Comparison of ENCODE assay signal across 17 cellular contexts in the genomic region with DNA sequence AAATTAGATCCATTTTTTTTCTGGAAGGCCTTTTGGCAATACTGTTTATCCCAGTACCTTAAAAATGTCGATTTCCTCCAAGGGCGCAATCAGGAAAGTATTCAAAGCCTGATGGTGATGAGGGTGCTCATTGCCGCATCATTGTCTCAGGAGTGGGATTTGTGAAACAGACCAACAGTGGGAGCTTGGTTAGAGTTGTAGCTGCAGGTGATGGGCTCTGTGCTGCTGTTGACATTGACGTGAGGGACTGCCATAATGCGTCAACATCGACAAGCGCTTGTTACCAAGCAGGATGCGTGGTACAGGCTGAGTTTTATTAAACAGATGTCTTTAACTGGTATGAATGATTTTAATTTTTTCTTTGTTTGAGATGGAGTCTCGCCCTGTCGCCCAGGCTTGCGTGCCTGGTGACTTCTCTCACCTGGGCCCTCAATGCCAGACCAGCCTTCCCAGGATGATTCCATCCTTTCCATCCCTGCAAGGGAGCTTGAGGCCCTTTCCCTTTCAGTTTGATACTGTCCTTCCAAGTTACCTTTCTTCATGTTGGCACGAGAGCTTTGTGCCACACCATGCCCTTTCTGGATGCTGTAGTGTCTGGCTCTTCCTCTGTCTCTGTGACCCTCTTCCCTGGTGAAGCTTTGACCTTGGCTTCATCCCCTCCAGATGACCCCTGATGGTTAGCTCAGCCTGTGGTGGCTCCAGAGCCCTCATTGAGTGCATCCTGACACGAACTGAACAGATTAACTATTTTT. TPM values are rescaled to one million over a fixed set of nuclear protein-coding genes. Genes with fewer than 3 reads are reported as not detected.
DNase-seq lines count a peak whose midpoint lies in the region; ATAC-seq and TF ChIP-seq lines count a peak whose summit lies in the region.
"Had no signal": no experiment of that assay in that cellular context is flagged by ENCODE, and none has a peak within 500 bp of the region (broad histone marks: within the 10 kb centered on the region; RNA-seq: fewer than 3 reads in every experiment).

No MANE protein-coding gene starts in this region.

- no peak overlapping the region for H2BK15ac ChIP-seq in IMR-90 (ENCODE audit: low read depth, low read length)

- H3K4ac ChIP-seq in IMR-90 (ENCODE audit: low read depth, low read length): 0 out of 2 replicates have a peak overlapping the region, but pooled peaks have one; percentile 10

- no peak overlapping the region for H2BK120ac ChIP-seq in IMR-90 (ENCODE audit: low read depth, low read length)

- H3K9me3 Mint-ChIP-seq in activated CD4-positive, alpha-beta T cell treated with anti-CD3 and anti-CD28 coated beads, Interleukin-2, amount 10 ng/mL, durations not matched to agents 24 days and 14 days: no peaks in the 10 kb centered on the region

- H3K4me3 Mint-ChIP-seq in activated CD4-positive, alpha-beta T cell treated with anti-CD3 and anti-CD28 coated beads, Interleukin-2, amount 10 ng/mL, durations not matched to agents 24 days and 14 days: no peak overlapping the region

- H3K27me3 ChIP-seq in IMR-90 (ENCODE audit: control insufficient read depth, insufficient read depth, low read length) (no peaks in the 10 kb centered on the region), mammary epithelial cell (ENCODE audit: insufficient read depth, low read length) (no peaks in the 10 kb centered on the region), neural cell (ENCODE audit: insufficient read depth, low read depth, low read length) (no peaks in the 10 kb centered on the region)
- H3K27me3 ChIP-seq: sigmoid colon had no signal

- H3K9me3 ChIP-seq in IMR-90 (ENCODE audit: control insufficient read depth, insufficient read depth, low read length): no peaks in the 10 kb centered on the region
- H3K9me3 ChIP-seq in mammary epithelial cell (replicated peaks; ENCODE audit: insufficient read depth, low read length): no peaks in the 10 kb centered on the region
- H3K9me3 ChIP-seq in neural cell (ENCODE audit: low read length): no peaks in the 10 kb centered on the region
- H3K9me3 ChIP-seq: sigmoid colon had no signal

- H2AK5ac ChIP-seq in IMR-90 (ENCODE audit: low read depth, low read length): no peak overlapping the region

- dilution Hi-C loops in IMR-90 (cut with HindIII; ENCODE audit: low sequenced_read_pairs, unreplicated experiment): no loop called here
- dilution Hi-C loops in mammary epithelial cell (cut with HindIII; ENCODE audit: low sequenced_read_pairs): no loop called here

- H4K20me1 ChIP-seq in IMR-90 (ENCODE audit: insufficient read depth, low read length): peaks cover 88% of the 10 kb centered on the region
- H4K20me1 ChIP-seq in mammary epithelial cell (ENCODE audit: insufficient read depth, low read length): peaks cover 3% of the 10 kb centered on the region
- H4K20me1 ChIP-seq in neural cell (ENCODE audit: insufficient read depth): no peaks in the 10 kb centered on the region

- H4K91ac ChIP-seq in IMR-90 (ENCODE audit: insufficient read depth, low read depth, low read length): no peak overlapping the region

- H3K79me1 ChIP-seq in IMR-90 (ENCODE audit: low read depth in 1 of 2, low read length in 2 of 2): peaks cover 3 to 75% of the 10 kb centered on the region in 2 experiments; a peak in 3 of 4 replicates

- H3K36me3 Mint-ChIP-seq in activated CD4-positive, alpha-beta T cell treated with anti-CD3 and anti-CD28 coated beads, Interleukin-2, amount 10 ng/mL, durations not matched to agents 24 days and 14 days (ENCODE audit: low read depth): peaks cover 38% of the 10 kb centered on the region

- H3K9ac ChIP-seq in IMR-90 (ENCODE audit: low read depth, low read length): no peak overlapping the region
- H3K9ac ChIP-seq in mammary epithelial cell (ENCODE audit: insufficient read depth, low read length): no peak overlapping the region
- no peak overlapping the region for H3K9ac ChIP-seq in neural cell (ENCODE audit: low read length)

- peak overlapping the region; percentile 74 for H3K27ac Mint-ChIP-seq in activated CD4-positive, alpha-beta T cell treated with anti-CD3 and anti-CD28 coated beads, Interleukin-2, amount 10 ng/mL, durations not matched to agents 24 days and 14 days

- TF ChIP-seq RAD21 in IMR-90 (IDR thresholded peaks at IDR 0.05; ENCODE audit: low read length): no peak
- TF ChIP-seq RAD21 in neural cell (conservative IDR thresholded peaks at IDR 0.05): no peak

- H2BK5ac ChIP-seq in IMR-90 (ENCODE audit: low read depth, low read length, poor library complexity, severe bottlenecking): peak overlapping the region; percentile 34

- H3K79me2 ChIP-seq in mammary epithelial cell (ENCODE audit: insufficient read depth, low read length) (peaks cover 96% of the 10 kb centered on the region), neural cell (replicated peaks; ENCODE audit: insufficient read depth, low read length) (peaks cover 19% of the 10 kb centered on the region)

- no peak for DNase-seq in activated CD4-positive, alpha-beta T cell treated with anti-CD3 and anti-CD28 coated beads, Interleukin-2, amount 10 ng/mL, durations not matched to agents 24 days and 14 days
- no peak for DNase-seq in activated CD4-positive, alpha-beta T cell treated with anti-CD3 and anti-CD28 coated beads, Interleukin-2, amount 50 U/mL, for 48 hours
- DNase-seq in IMR-90: no peak
- DNase-seq in mammary epithelial cell: no peak
- no peak for DNase-seq in NCI-H1105 (lab: John Stamatoyannopoulos, UW)
- DNase-seq in effector CD8-positive, alpha-beta T cell (lab: John Stamatoyannopoulos, UW): no peak
- DNase-seq: ACHN; activated CD4-positive, alpha-beta T cell treated with anti-CD3 and anti-CD28 coated beads, Interleukin-2, amount 50 U/mL, for 4 hours; COR-L47; EL; Kasumi-1; NCI-H1417 treated with DMSO at 0.1 percent for 48 hours; NCI-H345; SIG-M5; sigmoid colon had no signal

- H3K4me1 ChIP-seq in IMR-90 (ENCODE audit: control insufficient read depth, insufficient read depth, low read length) (peaks cover 31% of the 10 kb centered on the region), mammary epithelial cell (ENCODE audit: insufficient read depth, low read length) (peaks cover 49% of the 10 kb centered on the region)

- H3K27ac ChIP-seq in IMR-90 (ENCODE audit: insufficient read depth, low read length) (peak overlapping the region; percentile 3; the same call in 1 of the 2 replicates), mammary epithelial cell (ENCODE audit: insufficient read depth, low read depth, low read length) (peak overlapping the region; percentile 14), neural cell (ENCODE audit: low read length) (peak overlapping the region; percentile 47)
- H3K27ac ChIP-seq: sigmoid colon had no signal

- no peaks in the 10 kb centered on the region for H3F3A ChIP-seq in neural cell (ENCODE audit: insufficient read depth, low read length, poor library complexity, severe bottlenecking)

- H4K5ac ChIP-seq in IMR-90 (ENCODE audit: low read depth, low read length): no peak overlapping the region

- H3K56ac ChIP-seq in IMR-90 (ENCODE audit: extremely low read depth, insufficient read depth, low read length): no peak overlapping the region

- no peak overlapping the region for H2AK9ac ChIP-seq in IMR-90 (replicated peaks; ENCODE audit: low read depth, low read length, poor library complexity)

- in situ Hi-C loops in IMR-90 (cut with MboI; ENCODE audit: low sequenced_read_pairs): no loop called here
- in situ Hi-C loops in mammary epithelial cell (cut with MboI; ENCODE audit: low sequenced_read_pairs in 2 of 2): no loop called here

- H2AFZ ChIP-seq in IMR-90 (replicated peaks; ENCODE audit: low read length, poor library complexity): peak overlapping the region; percentile 8
- no peak overlapping the region for H2AFZ ChIP-seq in mammary epithelial cell (ENCODE audit: low read depth, low read length)
- no peak overlapping the region for H2AFZ ChIP-seq in neural cell (ENCODE audit: low read depth, low read length)

- ATAC-seq in IMR-90 (ENCODE audit: low read depth): no peak
- no peak for ATAC-seq in HG03521 (IDR thresholded peaks at IDR 0.05; ENCODE audit: unreplicated experiment)

- no peak overlapping the region; the same call in 1 of the 2 replicates for H3K14ac ChIP-seq in IMR-90 (replicated peaks; ENCODE audit: low read depth, low read length)

- 92% methylated on average over 2 of the region's 13 CpGs; no CpG with 5 or more reads in 1 of the 2 experiments for WGBS in IMR-90 (ENCODE audit: extremely low coverage in 2 of 2, insufficient read length in 1 of 2), 2 experiments
- 79% methylated on average over 13 of the region's 13 CpGs for WGBS in mammary epithelial cell (ENCODE audit: low coverage, missing lambda C conversion rate)

- H3K9me1 ChIP-seq in IMR-90 (ENCODE audit: insufficient read depth, low read length): peaks cover 54% of the 10 kb centered on the region

- H3K4me3 ChIP-seq in IMR-90 (ENCODE audit: insufficient read depth, low read depth, low read length) (no peak overlapping the region), mammary epithelial cell (replicated peaks in 1 of 3; ENCODE audit: insufficient read depth in 1 of 3, low read depth in 2 of 3, low read length in 3 of 3) (no peak overlapping the region), neural cell (ENCODE audit: low read length) (peak overlapping the region; percentile 33)
- H3K4me3 ChIP-seq: sigmoid colon had no signal

- H3K36me3 ChIP-seq in IMR-90 (ENCODE audit: control insufficient read depth, insufficient read depth, low read length) (peaks cover 35% of the 10 kb centered on the region), mammary epithelial cell (ENCODE audit: insufficient read depth, low read length) (peaks cover 18% of the 10 kb centered on the region), neural cell (ENCODE audit: insufficient read depth, low read length) (no peaks in the 10 kb centered on the region)

- H4K8ac ChIP-seq in IMR-90 (ENCODE audit: low read depth in 2 of 2, low read length in 2 of 2): no peak overlapping the region

- TF ChIP-seq EP300 in neural cell (conservative IDR thresholded peaks at IDR 0.05; ENCODE audit: poor library complexity, severe bottlenecking): peak; percentile 41

- H3K4me2 ChIP-seq in IMR-90 (ENCODE audit: low read depth, low read length) (no peak overlapping the region), mammary epithelial cell (ENCODE audit: insufficient read depth, low read depth, low read length) (no peak overlapping the region), neural cell (ENCODE audit: low read length) (no peak overlapping the region)

- H2BK20ac ChIP-seq in IMR-90 (ENCODE audit: low read depth, low read length): no peak overlapping the region

- H3K4me1 Mint-ChIP-seq in activated CD4-positive, alpha-beta T cell treated with anti-CD3 and anti-CD28 coated beads, Interleukin-2, amount 10 ng/mL, durations not matched to agents 24 days and 14 days: peaks cover 41% of the 10 kb centered on the region

- H3K27me3 Mint-ChIP-seq in activated CD4-positive, alpha-beta T cell treated with anti-CD3 and anti-CD28 coated beads, Interleukin-2, amount 10 ng/mL, durations not matched to agents 24 days and 14 days: no peaks in the 10 kb centered on the region

- no TSS peak for BruUV-seq in IMR-90 (replicated peaks; lab: Mats Ljungman, UMichigan)
- BruUV-seq in mammary epithelial cell (replicated peaks; lab: Mats Ljungman, UMichigan): no TSS peak

- POLR2A ChIA-PET in IMR-90 (lab: Charles Lee; ENCODE audit: unreplicated experiment): no interaction called here

- intact Hi-C loops in activated CD4-positive, alpha-beta T cell treated with anti-CD3 and anti-CD28 coated beads, Interleukin-2, amount 10 ng/mL, durations not matched to agents 24 days and 14 days (cut with micrococcal nuclease): no loop called here
- intact Hi-C loops in IMR-90 (cut with micrococcal nuclease) (no loop called here), mammary epithelial cell (cut with micrococcal nuclease) (no loop called here)

- CTCF ChIA-PET in IMR-90 (lab: Yijun Ruan, JAX): no interaction called here
- CTCF ChIA-PET in mammary epithelial cell (lab: Charles Lee; ENCODE audit: low non-redundant PET): interaction anchor here (0.6 kb wide), 1 partner anchor 1294 kb away, joined by 6 read pairs; no protein-coding TSS in a partner anchor

- no peak for TF ChIP-seq POLR2A in IMR-90 (IDR thresholded peaks at IDR 0.05; ENCODE audit: low read depth, low read length)

- no peak for TF ChIP-seq CTCF in IMR-90 (conservative IDR thresholded peaks at IDR 0.05; ENCODE audit: low read depth, low read length)
- no peak for TF ChIP-seq CTCF in mammary epithelial cell (conservative IDR thresholded peaks at IDR 0.05 in 1 of 2, IDR thresholded peaks at IDR 0.05 in 1 of 2; ENCODE audit: extremely low read depth in 1 of 2, insufficient read depth in 1 of 2, low read depth in 1 of 2, low read length in 2 of 2)
- TF ChIP-seq CTCF in neural cell (IDR thresholded peaks at IDR 0.05; ENCODE audit: poor library complexity, severe bottlenecking): no peak

- peak overlapping the region; percentile 35; the same call in 1 of the 2 replicates for H3K23ac ChIP-seq in IMR-90 (ENCODE audit: low read depth, low read length)

- H3K18ac ChIP-seq in IMR-90 (ENCODE audit: low read depth, low read length): no peak overlapping the region

- no peaks in the 10 kb centered on the region for H3K9me2 ChIP-seq in neural cell (ENCODE audit: insufficient read depth, low read length)

RNA-seq across cellular contexts. Expression of a gene that starts 10.6 kb away (rescaled TPM):
- total RNA-seq in activated CD4-positive, alpha-beta T cell treated with anti-CD3 and anti-CD28 coated beads, Interleukin-2, amount 10 ng/mL, durations not matched to agents 24 days and 14 days: 113 and 117 TPM in 2 replicates
- 19.0 and 22.8 TPM in 2 replicates for total RNA-seq in IMR-90 (2012; rRNA removed)
- 68.8 and 71.5 TPM in 2 replicates for polyA plus RNA-seq in IMR-90 (2012; rRNA removed)
- polyA plus RNA-seq in IMR-90 (2012; cell fraction: cytosol; rRNA removed): 43.1 and 81.0 TPM in 2 replicates
- polyA plus RNA-seq in IMR-90 (2012; cell fraction: nucleus; rRNA removed; ENCODE audit: low replicate concordance): 269 and 514 TPM in 2 replicates
- total RNA-seq in mammary epithelial cell: 100 to 1,000 TPM in 1 of 2 donors, 10 to 100 TPM in 1; 34.3 to 138 TPM
- polyA plus RNA-seq in mammary epithelial cell: 51.1 TPM
- polyA minus RNA-seq in mammary epithelial cell: 93.6 TPM
- polyA plus RNA-seq in neural cell: 13.2 and 17.9 TPM in 2 replicates
- polyA minus RNA-seq in neural cell: 20.7 and 32.9 TPM in 2 replicates

RNA-seq across cellular contexts. Expression of a gene that starts 22.4 kb away (rescaled TPM):
- 16.9 and 17.7 TPM in 2 replicates for total RNA-seq in activated CD4-positive, alpha-beta T cell treated with anti-CD3 and anti-CD28 coated beads, Interleukin-2, amount 10 ng/mL, durations not matched to agents 24 days and 14 days
- 25.8 and 27.1 TPM in 2 replicates for total RNA-seq in IMR-90 (2012; rRNA removed)
- 28.7 and 30.1 TPM in 2 replicates for polyA plus RNA-seq in IMR-90 (2012; rRNA removed)
- polyA plus RNA-seq in IMR-90 (2012; cell fraction: cytosol; rRNA removed): 14.3 and 46.6 TPM in 2 replicates
- polyA plus RNA-seq in IMR-90 (2012; cell fraction: nucleus; rRNA removed; ENCODE audit: low replicate concordance): 70.3 and 122 TPM in 2 replicates
- 10 to 100 TPM; 14.7 to 18.8 TPM for total RNA-seq in mammary epithelial cell
- polyA plus RNA-seq in mammary epithelial cell: 10.5 TPM
- 2.3 TPM for polyA minus RNA-seq in mammary epithelial cell
- 59.5 and 68.6 TPM in 2 replicates for polyA plus RNA-seq in neural cell
- 63.3 and 70.8 TPM in 2 replicates for polyA minus RNA-seq in neural cell
